1 cellular context compared by ENCODE assay signal in genomic region chr1:63857478-63857877, GRCh38.
TF ChIP-seq lines count a peak whose summit lies in the region.

No MANE protein-coding gene starts in this region.

TF ChIP-seq in GM23338, 12 proteins besides CTCF, POLR2A, EP300 and RAD21 (continued from another document):
- TF ChIP-seq REST (IDR thresholded peaks at IDR 0.05; ENCODE audit: unreplicated experiment) (no peak), CREB1 (CRISPR knock-in tag; IDR thresholded peaks at IDR 0.05; ENCODE audit: low read depth) (no peak), JUNB (IDR thresholded peaks at IDR 0.05; ENCODE audit: unreplicated experiment) (no peak), ZNF462 (CRISPR knock-in tag; IDR thresholded peaks at IDR 0.05) (no peak)
TF ChIP-seq in GM23338: peak in this region for 0.
